Comparison of ENCODE assay signal across 22 cellular contexts in genomic region chr2:78718031-78718430, GRCh38.
"Had no signal": no experiment of that assay in that cellular context is flagged by ENCODE, and none has a peak within 500 bp of the region (broad histone marks: within the 10 kb centered on the region; RNA-seq: fewer than 3 reads in every experiment).

No MANE protein-coding gene starts in this region.

- H3K27ac ChIP-seq: adrenal gland, thoracic aorta, vagina had no signal

- H3K4me1 ChIP-seq: adrenal gland, vagina had no signal

- ATAC-seq: activated CD4-positive, alpha-beta T cell treated with anti-CD3 and anti-CD28 coated beads for 36 hours; activated CD8-positive, alpha-beta T cell treated with anti-CD3 and anti-CD28 coated beads, Interleukin-2, amount 10 ng/mL, durations not matched to agents 7 days and 5 days; left cardiac atrium; natural killer cell; right cardiac atrium; stimulated activated naive CD8-positive, alpha-beta T cell treated with anti-CD3 and anti-CD28 coated beads, Interleukin-15, Interleukin-2, amounts not matched to agents 100 U/mL and 50 U/mL, for 24 hours had no signal

- H3K36me3 ChIP-seq: adrenal gland, thoracic aorta, vagina had no signal

- H3K4me3 ChIP-seq: adrenal gland, thoracic aorta, vagina had no signal

- H3K27me3 ChIP-seq: adrenal gland, vagina had no signal

- DNase-seq: activated CD4-positive, alpha-beta T cell treated with anti-CD3 and anti-CD28 coated beads for 36 hours; activated CD4-positive, CD25-positive, alpha-beta regulatory T cell; activated CD8-positive, alpha-beta T cell treated with anti-CD3 and anti-CD28 coated beads, Interleukin-2, amount 10 ng/mL, durations not matched to agents 7 days and 5 days; activated effector memory CD4-positive, alpha-beta T cell treated with Interleukin-2 at 50 U/mL for 16 hours; activated naive CD4-positive, alpha-beta T cell treated with Interleukin-2 at 50 U/mL for 16 hours; activated T-cell treated with anti-CD3 and anti-CD28 coated beads for 4 hours; adrenal gland; aorta; caudate nucleus; glutamatergic neuron; left cardiac atrium; mammary epithelial cell; natural killer cell; posterior cingulate gyrus; right cardiac atrium; stimulated activated CD4-positive, alpha-beta T cell treated with anti-CD3 and anti-CD28 coated beads, Interleukin-12 subunit alpha, Interleukin-12 subunit beta, amount 100 ng/mL, for 4 hours; stimulated activated CD4-positive, alpha-beta T cell treated with anti-CD3 and anti-CD28 coated beads, Interleukin-4, amount 100 ng/mL, for 1 hour; stimulated activated naive CD8-positive, alpha-beta T cell treated with anti-CD3 and anti-CD28 coated beads, Interleukin-15, Interleukin-2, amounts not matched to agents 100 U/mL and 50 U/mL, for 24 hours had no signal

- FAIRE-seq: frontal cortex, keratinocyte had no signal

- H3K9me3 ChIP-seq: adrenal gland, thoracic aorta, vagina had no signal
